Comparison of ENCODE assay signal across 10 cellular contexts in genomic region chr1:6180215-6180577, GRCh38. TPM values are rescaled to one million over a fixed set of nuclear protein-coding genes. Genes with fewer than 3 reads are reported as not detected.
DNase-seq lines count a peak whose midpoint lies in the region; ATAC-seq and TF ChIP-seq lines count a peak whose summit lies in the region.
"Had no signal": no experiment of that assay in that cellular context is flagged by ENCODE, and none has a peak within 500 bp of the region (broad histone marks: within the 10 kb centered on the region; RNA-seq: fewer than 3 reads in every experiment).

CHD5 (minus strand) TSS chr1:6180321; CDS start chr1:6180023, 298 bp downstream.

- no peaks in the 10 kb centered on the region for H3K79me1 ChIP-seq in mesendoderm (ENCODE audit: low read length)

- no peak within 1 kb of the TSS for H2BK15ac ChIP-seq in mesendoderm (replicated peaks; ENCODE audit: low read depth)

- no peak within 1 kb of the TSS for H3K4ac ChIP-seq in mesendoderm (ENCODE audit: low read depth, low read length)

- no peak within 1 kb of the TSS for H2BK120ac ChIP-seq in mesendoderm (ENCODE audit: low read depth, low read length)

- H3K27me3 Mint-ChIP-seq in activated T-helper 1 cell treated with anti-CD3 and anti-CD28 coated beads, Interleukin-12 subunit alpha, Interleukin-12 subunit beta, Interleukin-2, Interleukin-4 antibody, amounts not matched to agents 30 ng/mL and 10 ng/mL and 1 ng/mL, durations not matched to agents 14 hours and 24 hours and 36 hours (ENCODE audit: insufficient read depth): peaks cover 39% of the 10 kb centered on the region

- no peak within 1 kb of the TSS for H4K5ac ChIP-seq in mesendoderm (ENCODE audit: low read length)

- H3K56ac ChIP-seq in mesendoderm (ENCODE audit: low read length): no peak within 1 kb of the TSS

- peak within 1 kb of the TSS; percentile 42 for H3K4me2 ChIP-seq in mesendoderm (ENCODE audit: low read length)

- no peaks in the 10 kb centered on the region for H3K79me2 ChIP-seq in ACC112 (ENCODE audit: control insufficient read depth, insufficient read depth, low read length, unreplicated experiment)
- H3K79me2 ChIP-seq in mesendoderm (ENCODE audit: control insufficient read depth, insufficient read depth, low read length): no peaks in the 10 kb centered on the region

- H3K27ac Mint-ChIP-seq in activated T-helper 1 cell treated with anti-CD3 and anti-CD28 coated beads, Interleukin-12 subunit alpha, Interleukin-12 subunit beta, Interleukin-2, Interleukin-4 antibody, amounts not matched to agents 30 ng/mL and 10 ng/mL and 1 ng/mL, durations not matched to agents 14 hours and 24 hours and 36 hours: peak within 1 kb of the TSS; percentile 26

- peaks cover 48% of the 10 kb centered on the region for H3K27me3 ChIP-seq in ACC112 (ENCODE audit: insufficient read depth, low read length)
- peaks cover 13% of the 10 kb centered on the region for H3K27me3 ChIP-seq in mesendoderm (ENCODE audit: insufficient read depth, low read length, poor library complexity)

- peak within 1 kb of the TSS; percentile 50 for H3K23ac ChIP-seq in mesendoderm (ENCODE audit: low read length)

- peak; percentile 7 for TF ChIP-seq CTCF in GM12865 (IDR thresholded peaks at IDR 0.05; ENCODE audit: insufficient read depth, low read depth, low read length, missing control alignments)

- no peak within 1 kb of the TSS for H3K27ac ChIP-seq in ACC112 (ENCODE audit: low read depth, low read length)
- H3K27ac ChIP-seq in mesendoderm (ENCODE audit: low read depth, low read length): no peak within 1 kb of the TSS

- H2AK5ac ChIP-seq in mesendoderm (ENCODE audit: low read length): no peak within 1 kb of the TSS

- no peak within 1 kb of the TSS for H2AFZ ChIP-seq in ACC112 (ENCODE audit: low read length, unreplicated experiment)

- intact Hi-C loops in activated T-helper 1 cell treated with anti-CD3 and anti-CD28 coated beads, Interleukin-12 subunit alpha, Interleukin-12 subunit beta, Interleukin-2, Interleukin-4 antibody, amounts not matched to agents 30 ng/mL and 10 ng/mL and 1 ng/mL, durations not matched to agents 14 hours and 24 hours and 36 hours (cut with micrococcal nuclease): loop anchor here (5.0 kb wide), 1 partner anchor 73 kb away; no protein-coding TSS in a partner anchor

- H3K4me1 ChIP-seq in ACC112 (ENCODE audit: control insufficient read depth, insufficient read depth, low read length, unreplicated experiment) (peaks cover 27% of the 10 kb centered on the region), mesendoderm (ENCODE audit: control insufficient read depth, low read depth, low read length) (no peaks in the 10 kb centered on the region)

- H3K9ac ChIP-seq in mesendoderm (ENCODE audit: low read length): no peak within 1 kb of the TSS

- DNase-seq in GM12865 (ENCODE audit: low read depth): no peak
- no peak for DNase-seq in activated T-helper 1 cell treated with anti-CD3 and anti-CD28 coated beads, Interleukin-12 subunit alpha, Interleukin-12 subunit beta, Interleukin-2, Interleukin-4 antibody, amounts not matched to agents 30 ng/mL and 10 ng/mL and 1 ng/mL, durations not matched to agents 14 hours and 24 hours and 36 hours (ENCODE audit: low spot score)
- DNase-seq in mesendoderm: peak; percentile 69
- DNase-seq in cerebellar nuclear complex (lab: John Stamatoyannopoulos, UW): no peak
- DNase-seq: activated effector memory CD4-positive, alpha-beta T cell treated with anti-CD3 and anti-CD28 coated beads, Interleukin-2, amount 50 U/mL, for 16 hours had no signal

- peaks cover 16% of the 10 kb centered on the region for H3K36me3 Mint-ChIP-seq in activated T-helper 1 cell treated with anti-CD3 and anti-CD28 coated beads, Interleukin-12 subunit alpha, Interleukin-12 subunit beta, Interleukin-2, Interleukin-4 antibody, amounts not matched to agents 30 ng/mL and 10 ng/mL and 1 ng/mL, durations not matched to agents 14 hours and 24 hours and 36 hours (ENCODE audit: low read depth)

- ATAC-seq in HG03354 (IDR thresholded peaks at IDR 0.05; ENCODE audit: poor library complexity, severe bottlenecking, unreplicated experiment) (no peak), GM19455 (IDR thresholded peaks at IDR 0.05; ENCODE audit: unreplicated experiment) (no peak), HG03521 (IDR thresholded peaks at IDR 0.05; ENCODE audit: unreplicated experiment) (no peak)

- no peak within 1 kb of the TSS for H3K18ac ChIP-seq in mesendoderm (ENCODE audit: low read length)

- no peak within 1 kb of the TSS for H4K8ac ChIP-seq in mesendoderm (ENCODE audit: low read depth, low read length)

- H3K36me3 ChIP-seq in ACC112 (ENCODE audit: insufficient read depth, low read length) (no peaks in the 10 kb centered on the region), mesendoderm (ENCODE audit: control insufficient read depth, insufficient read depth, low read length) (no peaks in the 10 kb centered on the region)

- no CpG with 5 or more reads among the region's 46 CpGs for WGBS in mesendoderm (ENCODE audit: extremely low coverage, insufficient coverage, low lambda C conversion rate)

- H3K4me3 ChIP-seq in ACC112 (ENCODE audit: low read depth, low read length): peak within 1 kb of the TSS; percentile 28; the same call in 1 of the 2 replicates
- no peak within 1 kb of the TSS for H3K4me3 ChIP-seq in GM12865 (ENCODE audit: low read depth, low read length)
- no peak within 1 kb of the TSS for H3K4me3 ChIP-seq in mesendoderm (ENCODE audit: low read length)
- H3K4me3 ChIP-seq: lung had no signal

- H3K4me1 Mint-ChIP-seq in activated T-helper 1 cell treated with anti-CD3 and anti-CD28 coated beads, Interleukin-12 subunit alpha, Interleukin-12 subunit beta, Interleukin-2, Interleukin-4 antibody, amounts not matched to agents 30 ng/mL and 10 ng/mL and 1 ng/mL, durations not matched to agents 14 hours and 24 hours and 36 hours (ENCODE audit: low read depth): peaks cover 18% of the 10 kb centered on the region

- no peak within 1 kb of the TSS for H2BK5ac ChIP-seq in mesendoderm (ENCODE audit: low read length)

- H3K4me3 Mint-ChIP-seq in activated T-helper 1 cell treated with anti-CD3 and anti-CD28 coated beads, Interleukin-12 subunit alpha, Interleukin-12 subunit beta, Interleukin-2, Interleukin-4 antibody, amounts not matched to agents 30 ng/mL and 10 ng/mL and 1 ng/mL, durations not matched to agents 14 hours and 24 hours and 36 hours: peak within 1 kb of the TSS; percentile 13

- H3K9me3 Mint-ChIP-seq in activated T-helper 1 cell treated with anti-CD3 and anti-CD28 coated beads, Interleukin-12 subunit alpha, Interleukin-12 subunit beta, Interleukin-2, Interleukin-4 antibody, amounts not matched to agents 30 ng/mL and 10 ng/mL and 1 ng/mL, durations not matched to agents 14 hours and 24 hours and 36 hours: no peaks in the 10 kb centered on the region

RNA-seq across cellular contexts. Expression of gene CHD5, which starts in this region (rescaled TPM):
- total RNA-seq in activated T-helper 1 cell treated with anti-CD3 and anti-CD28 coated beads, Interleukin-12 subunit alpha, Interleukin-12 subunit beta, Interleukin-2, Interleukin-4 antibody, amounts not matched to agents 30 ng/mL and 10 ng/mL and 1 ng/mL, durations not matched to agents 14 hours and 24 hours and 36 hours: 0.62 and 0.83 TPM in 2 replicates
- 0.35 TPM for polyA plus RNA-seq in mesendoderm (2013, experiment 1 of 2)
- polyA plus RNA-seq in mesendoderm (2013, experiment 2 of 2): 0.53 TPM
